In genomic region chr11:125887373-125888324, GRCh38 we compare ENCODE assay signal across 1 cellular context.
TF ChIP-seq lines count a peak whose summit lies in the region.

Gene HYLS1, plus strand, starts transcription at chr11:125887668. Its CDS starts 11,701 bp downstream, at chr11:125899369.

TF ChIP-seq in HepG2, 621 proteins besides CTCF, POLR2A, EP300 and RAD21 (continued from another document and continues in another):
- TF ChIP-seq SKIL (CRISPR knock-in tag; IDR thresholded peaks at IDR 0.05; ENCODE audit: borderline replicate concordance): no peak
- peak; percentile 60; the same call in 1 of the 2 replicates for TF ChIP-seq CCDC6 (CRISPR knock-in tag; IDR thresholded peaks at IDR 0.05)
- no peak for TF ChIP-seq GATAD1 (CRISPR knock-in tag; IDR thresholded peaks at IDR 0.05)
- TF ChIP-seq ZNF577 (CRISPR knock-in tag; IDR thresholded peaks at IDR 0.05; ENCODE audit: borderline replicate concordance, low read depth): no peak
- TF ChIP-seq ZNF160 (CRISPR knock-in tag; IDR thresholded peaks at IDR 0.05): peak; percentile 31; the same call in 1 of the 2 replicates
- no peak for TF ChIP-seq ZNF468 (CRISPR knock-in tag; IDR thresholded peaks at IDR 0.05)
- no peak for TF ChIP-seq ELK4 (CRISPR knock-in tag; IDR thresholded peaks at IDR 0.05; ENCODE audit: borderline replicate concordance)
- no peak for TF ChIP-seq ZNF746 (CRISPR knock-in tag; IDR thresholded peaks at IDR 0.05)
- TF ChIP-seq IRF1 (CRISPR knock-in tag; IDR thresholded peaks at IDR 0.05; ENCODE audit: low read depth): no peak
- peak; percentile 28; the same call in 1 of the 2 replicates for TF ChIP-seq ZNF891 (CRISPR knock-in tag; IDR thresholded peaks at IDR 0.05)
- peak; percentile 65; the same call in 1 of the 2 replicates for TF ChIP-seq HIVEP1 (CRISPR knock-in tag; IDR thresholded peaks at IDR 0.05)
- TF ChIP-seq HCFC1 (IDR thresholded peaks at IDR 0.05; ENCODE audit: low read depth, low read length): no peak
- no peak for TF ChIP-seq ZNF572 (CRISPR knock-in tag; IDR thresholded peaks at IDR 0.05)
- no peak for TF ChIP-seq KLF12 (CRISPR knock-in tag; IDR thresholded peaks at IDR 0.05; ENCODE audit: borderline replicate concordance)
- no peak for TF ChIP-seq ZNF557 (CRISPR knock-in tag; IDR thresholded peaks at IDR 0.05)
- no peak for TF ChIP-seq SP140L (CRISPR knock-in tag; IDR thresholded peaks at IDR 0.05; ENCODE audit: borderline replicate concordance)
- TF ChIP-seq ZNF10 (CRISPR knock-in tag; IDR thresholded peaks at IDR 0.05; ENCODE audit: borderline replicate concordance, low read depth): no peak
- TF ChIP-seq ZNF326 (CRISPR knock-in tag; IDR thresholded peaks at IDR 0.05; ENCODE audit: borderline replicate concordance): no peak
- TF ChIP-seq ZNF44 (CRISPR knock-in tag; IDR thresholded peaks at IDR 0.05): no peak
- 0 out of 2 replicates have a peak, but pooled peaks have one; percentile 22 for TF ChIP-seq ZNF124 (CRISPR knock-in tag; IDR thresholded peaks at IDR 0.05)
- peak; percentile 24; the same call in 1 of the 2 replicates for TF ChIP-seq NR2C2 (CRISPR knock-in tag; IDR thresholded peaks at IDR 0.05; ENCODE audit: borderline replicate concordance)
- TF ChIP-seq ZC3H13 (CRISPR knock-in tag; IDR thresholded peaks at IDR 0.05): peak; percentile 28; the same call in 1 of the 2 replicates
- peak; percentile 92 for TF ChIP-seq ZFX (CRISPR knock-in tag; IDR thresholded peaks at IDR 0.05; ENCODE audit: low read depth)
- peak; percentile 82; the same call in 1 of the 2 replicates for TF ChIP-seq ARID4A (CRISPR knock-in tag; IDR thresholded peaks at IDR 0.05; ENCODE audit: borderline replicate concordance)
- TF ChIP-seq MXD4 (CRISPR knock-in tag; IDR thresholded peaks at IDR 0.05): no peak
- peak; percentile 63; the same call in 1 of the 2 replicates for TF ChIP-seq TFDP1 (CRISPR knock-in tag; IDR thresholded peaks at IDR 0.05; ENCODE audit: borderline replicate concordance)
- TF ChIP-seq ZNF792 (CRISPR knock-in tag; IDR thresholded peaks at IDR 0.05): no peak
- TF ChIP-seq NCOA1 (CRISPR knock-in tag; IDR thresholded peaks at IDR 0.05): 0 out of 2 replicates have a peak, but pooled peaks have one; percentile 42
- peak; percentile 45; the same call in 1 of the 2 replicates for TF ChIP-seq ZNF777 (CRISPR knock-in tag; IDR thresholded peaks at IDR 0.05)
- peak; percentile 64; the same call in 1 of the 2 replicates for TF ChIP-seq KMT2B (CRISPR knock-in tag; IDR thresholded peaks at IDR 0.05)
- no peak for TF ChIP-seq MATR3 (CRISPR knock-in tag; IDR thresholded peaks at IDR 0.05)
- no peak for TF ChIP-seq MIXL1 (CRISPR knock-in tag; IDR thresholded peaks at IDR 0.05)
- TF ChIP-seq ZNF460 (CRISPR knock-in tag; IDR thresholded peaks at IDR 0.05; ENCODE audit: borderline replicate concordance): no peak
- no peak for TF ChIP-seq FLYWCH1 (CRISPR knock-in tag; IDR thresholded peaks at IDR 0.05)
- TF ChIP-seq ZBTB40 (IDR thresholded peaks at IDR 0.05): no peak
- TF ChIP-seq ZBTB40 (CRISPR knock-in tag; IDR thresholded peaks at IDR 0.05): peak; percentile 55; the same call in 1 of the 2 replicates
- TF ChIP-seq ZNF232 (CRISPR knock-in tag; IDR thresholded peaks at IDR 0.05; ENCODE audit: borderline replicate concordance): no peak; the same call in 1 of the 2 replicates
- no peak for TF ChIP-seq RFX1 (IDR thresholded peaks at IDR 0.05)
- peak; percentile 99 for TF ChIP-seq NAIF1 (CRISPR knock-in tag; IDR thresholded peaks at IDR 0.05; ENCODE audit: borderline replicate concordance)
- TF ChIP-seq ZXDC (CRISPR knock-in tag; IDR thresholded peaks at IDR 0.05): no peak
- no peak for TF ChIP-seq HNRNPH1 (optimal IDR thresholded peaks at IDR 0.05; ENCODE audit: low read depth, low read length)
- no peak for TF ChIP-seq ZNF264 (CRISPR knock-in tag; IDR thresholded peaks at IDR 0.05)
- no peak for TF ChIP-seq SSRP1 (CRISPR knock-in tag; IDR thresholded peaks at IDR 0.05)
- TF ChIP-seq PAX8 (CRISPR knock-in tag; IDR thresholded peaks at IDR 0.05; ENCODE audit: borderline replicate concordance): no peak
- TF ChIP-seq ZBTB20 (CRISPR knock-in tag; IDR thresholded peaks at IDR 0.05; ENCODE audit: borderline replicate concordance, low read depth): no peak
